In genomic region chr3:170475091-170475705, GRCh38 we compare ENCODE assay signal across 20 cellular contexts. TPM values are rescaled to one million over a fixed set of nuclear protein-coding genes. Genes with fewer than 3 reads are reported as not detected.
DNase-seq lines count a peak whose midpoint lies in the region; ATAC-seq, FAIRE-seq and TF ChIP-seq lines count a peak whose summit lies in the region.
"Had no signal": no experiment of that assay in that cellular context is flagged by ENCODE, and none has a peak within 500 bp of the region (broad histone marks: within the 10 kb centered on the region; RNA-seq: fewer than 3 reads in every experiment).

No MANE protein-coding gene starts in this region.

- no peak for TF ChIP-seq POLR2A in K562 (conservative IDR thresholded peaks at IDR 0.05)

- 6% methylated on average over 3 of the region's 3 CpGs for WGBS in K562 (ENCODE audit: insufficient coverage, low coverage, missing lambda C conversion rate)
- no CpG with 5 or more reads among the region's 3 CpGs for WGBS in mesendoderm (ENCODE audit: extremely low coverage, insufficient coverage, low lambda C conversion rate)
- WGBS in aorta, 2 donors = 58 to 61% methylated on average over 3 of the region's 3 CpGs

- no peak overlapping the region for H4K5ac ChIP-seq in mesendoderm (ENCODE audit: low read length)

- no peak overlapping the region for H2BK5ac ChIP-seq in mesendoderm (ENCODE audit: low read length)

- H3K36me3 Mint-ChIP-seq in HFFc6 (ENCODE audit: low read depth) = no peaks in the 10 kb centered on the region
- H3K36me3 Mint-ChIP-seq: CD14-positive monocyte had no signal

- no peaks in the 10 kb centered on the region for H4K20me1 ChIP-seq in K562 (replicated peaks; ENCODE audit: control insufficient read depth, insufficient read depth, low read length)

- no peak overlapping the region for H3K4me3 Mint-ChIP-seq in HFFc6
- H3K4me3 Mint-ChIP-seq: CD14-positive monocyte had no signal

- no peak overlapping the region for H3K9ac ChIP-seq in K562 (ENCODE audit: insufficient read depth in 1 of 2, low read depth in 2 of 2, low read length in 2 of 2)
- no peak overlapping the region for H3K9ac ChIP-seq in mesendoderm (ENCODE audit: low read length)

- no peak overlapping the region for H4K8ac ChIP-seq in mesendoderm (ENCODE audit: low read depth, low read length)

- no peak for TF ChIP-seq CTCF in HFFc6 (IDR thresholded peaks at IDR 0.05)
- TF ChIP-seq CTCF in K562 (IDR thresholded peaks at IDR 0.05 in 2 of 3, conservative IDR thresholded peaks at IDR 0.05 in 1 of 3; ENCODE audit: insufficient read depth in 2 of 3, low read depth in 1 of 3, low read length in 3 of 3) = no peak

- H3K4me1 ChIP-seq in K562 (replicated peaks in 1 of 2; ENCODE audit: control insufficient read depth in 2 of 2, insufficient read depth in 2 of 2, low read length in 2 of 2) (no peaks in the 10 kb centered on the region), mesendoderm (ENCODE audit: control insufficient read depth, low read depth, low read length) (peaks cover 2% of the 10 kb centered on the region), aorta (ENCODE audit: control insufficient read depth in 1 of 2, insufficient read depth in 2 of 2, low read length in 2 of 2) (no peaks in the 10 kb centered on the region)

- H3K79me2 ChIP-seq in K562 (ENCODE audit: control insufficient read depth, insufficient read depth, low read length) (no peaks in the 10 kb centered on the region), mesendoderm (ENCODE audit: control insufficient read depth, insufficient read depth, low read length) (no peaks in the 10 kb centered on the region)

- no peak overlapping the region for H2AK5ac ChIP-seq in mesendoderm (ENCODE audit: low read length)

- no peak for TF ChIP-seq EP300 in K562 (IDR thresholded peaks at IDR 0.05; ENCODE audit: low read length)

- in situ Hi-C loops in K562 (cut with MboI) = no loop called here
- in situ Hi-C loops in ACHN (cut with HindIII; ENCODE audit: low pct_ligation_motif_present, low pct_unique_long_range_greater_than_20kb, low sequenced_read_pairs) = no loop called here

- ATAC-seq in K562 (no peak), aorta (ENCODE audit: low FRiP score) (peak; percentile 36)

- FAIRE-seq in K562 (lab: Jason Lieb, UNC) = no peak
- FAIRE-seq: GM12892 had no signal

- no peak overlapping the region for H3K18ac ChIP-seq in mesendoderm (ENCODE audit: low read length)

- H3K79me1 ChIP-seq in mesendoderm (ENCODE audit: low read length) = no peaks in the 10 kb centered on the region

- H3K56ac ChIP-seq in mesendoderm (ENCODE audit: low read length) = no peak overlapping the region

- BruUV-seq in K562 (replicated peaks; lab: Mats Ljungman, UMichigan) = no TSS peak

- peak overlapping the region; percentile 20 for H2BK15ac ChIP-seq in mesendoderm (replicated peaks; ENCODE audit: low read depth)

- H3K9me3 ChIP-seq in K562 (replicated peaks; ENCODE audit: control insufficient read depth, insufficient read depth, low read depth, low read length) (no peaks in the 10 kb centered on the region), aorta (ENCODE audit: control insufficient read depth, low read length) (no peaks in the 10 kb centered on the region)

- H3K27ac ChIP-seq in K562 (ENCODE audit: extremely low read depth, low read depth, low read length) (no peak overlapping the region), mesendoderm (ENCODE audit: low read depth, low read length) (no peak overlapping the region), aorta (ENCODE audit: low read depth in 1 of 2, low read length in 2 of 2) (no peak overlapping the region)

- H3K4me3 ChIP-seq in K562 (no peak overlapping the region), mesendoderm (ENCODE audit: low read length) (no peak overlapping the region), aorta (ENCODE audit: low read length in 2 of 2) (no peak overlapping the region)

- no peak for TF ChIP-seq RAD21 in K562 (CRISPR knock-in tag; conservative IDR thresholded peaks at IDR 0.05 in 1 of 2, IDR thresholded peaks at IDR 0.05 in 1 of 2)

- no peak overlapping the region for H3K23ac ChIP-seq in mesendoderm (ENCODE audit: low read length)

- no peaks in the 10 kb centered on the region for H3K36me3 ChIP-seq in K562 (ENCODE audit: control insufficient read depth, insufficient read depth, low read length)
- no peaks in the 10 kb centered on the region for H3K36me3 ChIP-seq in mesendoderm (ENCODE audit: control insufficient read depth, insufficient read depth, low read length)
- H3K36me3 ChIP-seq in aorta (ENCODE audit: control insufficient read depth in 1 of 2, insufficient read depth in 2 of 2, low read length in 1 of 2) = no peaks in the 10 kb centered on the region

- H3K4ac ChIP-seq in mesendoderm (ENCODE audit: low read depth, low read length) = no peak overlapping the region

- no peak overlapping the region for H2AFZ ChIP-seq in K562 (ENCODE audit: low read depth, low read length)

- no peaks in the 10 kb centered on the region for H3K27me3 Mint-ChIP-seq in HFFc6 (ENCODE audit: insufficient read depth)

- peaks cover 18 to 26% of the 10 kb centered on the region in 2 experiments; a peak in 4 of 5 replicates for H3K27me3 ChIP-seq in K562 (ENCODE audit: control insufficient read depth in 2 of 2, insufficient read depth in 2 of 2, low read length in 2 of 2)
- no peaks in the 10 kb centered on the region for H3K27me3 ChIP-seq in mesendoderm (ENCODE audit: insufficient read depth, low read length, poor library complexity)
- no peaks in the 10 kb centered on the region for H3K27me3 ChIP-seq in aorta (ENCODE audit: control insufficient read depth in 1 of 2, insufficient read depth in 2 of 2, low read length in 1 of 2)

- H3K9me1 ChIP-seq in K562 (ENCODE audit: control insufficient read depth, insufficient read depth, low read length) = no peaks in the 10 kb centered on the region

- peaks cover 66% of the 10 kb centered on the region for H3K4me1 Mint-ChIP-seq in HFFc6 (ENCODE audit: low read depth)
- H3K4me1 Mint-ChIP-seq: CD14-positive monocyte had no signal

- DNase-seq in HFFc6 (peak; percentile 18), K562 (ENCODE audit: extremely low read depth in 1 of 4, low spot score in 3 of 4) (no peak), mesendoderm (no peak), aorta (no peak), ecto neural progenitor cell (ENCODE audit: low spot score) (no peak), NCI-H526 treated with DMSO at 0.1 percent for 48 hours (lab: John Stamatoyannopoulos, UW) (no peak), ACHN (no peak), hepatic stellate cell (ENCODE audit: low spot score) (no peak)
- DNase-seq: COR-L47; DMS53; MV-4-11; NCI-H1417 treated with DMSO at 0.1 percent for 48 hours; NCI-H2081; NCI-H526; NK-92 treated with Interleukin-12 subunit alpha and Interleukin-12 subunit beta, amount 100 ng/mL, for 24 hours; OCI-M1; RPMI8226; SW 1271 had no signal

- intact Hi-C loops in K562 (cut with micrococcal nuclease) = no loop called here
- intact Hi-C loops in aorta (cut with DNase I) = no loop called here

- H3K4me2 ChIP-seq in K562 (ENCODE audit: insufficient read depth, low read length) = no peak overlapping the region
- H3K4me2 ChIP-seq in mesendoderm (ENCODE audit: low read length) = no peak overlapping the region

- POLR2A ChIA-PET in K562 (lab: Yijun Ruan, JAX) = interaction anchor here (1.0 kb wide), 1 partner anchor 17 kb away, joined by 3 read pairs; no protein-coding TSS in a partner anchor

- CTCF ChIA-PET in K562 (lab: Yijun Ruan, JAX; ENCODE audit: low intra/inter-chr PET ratio) = no interaction called here

- H2BK120ac ChIP-seq in mesendoderm (ENCODE audit: low read depth, low read length) = no peak overlapping the region

- peak overlapping the region; percentile 36 for H3K27ac Mint-ChIP-seq in HFFc6

- no peaks in the 10 kb centered on the region for H3K9me3 Mint-ChIP-seq in HFFc6

TF ChIP-seq in K562, 482 proteins besides CTCF, POLR2A, EP300 and RAD21:
- no peak for TF ChIP-seq TEAD1 (CRISPR knock-in tag; IDR thresholded peaks at IDR 0.05)
- 0 out of 2 replicates have a peak, but pooled peaks have one; percentile 14 for TF ChIP-seq FOSL1 (tag; conservative IDR thresholded peaks at IDR 0.05)
TF ChIP-seq in K562: peak in this region for 1.

RNA-seq across cellular contexts. Expression of gene CLDN11, which starts 56.5 kb away (rescaled TPM):
- total RNA-seq in HFFc6 (2021; fragmentation: NEBNext Ultra II Directional; extraction: Animal tissue kit (Norgen Biotek cat#: 25700)) = 10 to 100 TPM in 4 of 6 experiments, 1 to 10 TPM in 2; 3.3 to 77.5 (median 66.7) TPM
- 0.25 and 0.30 TPM in 2 replicates for total RNA-seq in K562 (2011; cell fraction: chromatin; rRNA removed; ENCODE audit: low replicate concordance)
- total RNA-seq in K562 (2011; cell fraction: nucleolus; rRNA removed) = 0.67 and 0.79 TPM in 2 replicates
- 0.76 and 0.95 TPM in 2 replicates for total RNA-seq in K562 (2011; cell fraction: nucleoplasm; rRNA removed)
- 0.37 and 0.41 TPM in 2 replicates for total RNA-seq in K562 (2014; rRNA removed)
- total RNA-seq in K562 (2014; rRNA removed; fragmentation: Illumina TruSeq; extraction: Trizol) = 0.16 and 0.18 TPM in 2 replicates
- total RNA-seq in K562 (2015; rRNA removed; fragmentation: Illumina TruSeq; extraction: Trizol) = 0.26 and 0.33 TPM in 2 replicates
- total RNA-seq in K562 (2021) = 0.24 and 0.42 TPM in 2 replicates
- polyA plus RNA-seq in K562 (2011; rRNA removed) = not detected in 2 replicates
- polyA plus RNA-seq in K562 (2011; cell fraction: cytosol; rRNA removed) = 0.22 TPM in 1 of 2 replicates, not detected in the other
- polyA plus RNA-seq in K562 (2011; cell fraction: nucleus; rRNA removed) = not detected in 2 replicates
- 0.17 and 0.42 TPM in 2 replicates for polyA plus RNA-seq in K562 (2012)
- polyA plus RNA-seq in K562 (2014; fragmentation: Illumina TruSeq; extraction: Trizol) = 0.17 and 0.18 TPM in 2 replicates
- polyA plus RNA-seq in K562 (2014; fragmentation: Nextera tagmentation; extraction: Ambion mirVana) = under 1 TPM; 0.14 to 0.15 TPM
- polyA plus RNA-seq in K562 (2014; rRNA removed) = 0.05 and 0.16 TPM in 2 replicates
- 0.32 TPM in 1 of 2 replicates, not detected in the other for polyA minus RNA-seq in K562 (2011; rRNA and poly(A)+ RNA removed)
- polyA minus RNA-seq in K562 (2011; cell fraction: cytosol; rRNA and poly(A)+ RNA removed) = 0.57 TPM in 1 of 2 replicates, not detected in the other
- polyA minus RNA-seq in K562 (2011; cell fraction: nucleus; rRNA and poly(A)+ RNA removed) = not detected in 2 replicates
- 26.2 TPM for polyA plus RNA-seq in mesendoderm (2013, experiment 1 of 2)
- polyA plus RNA-seq in mesendoderm (2013, experiment 2 of 2) = 25.3 TPM
- total RNA-seq in aorta = 10 to 100 TPM in 1 of 2 donors, 1 to 10 TPM in 1; 5.1 to 11.9 TPM
- 1 to 10 TPM in 1 of 2 donors, under 1 TPM in 1; 0.36 to 1.4 TPM for polyA plus RNA-seq in aorta
- polyA plus RNA-seq: CD14-positive monocyte had no signal
